Comparison of ENCODE assay signal across 25 cellular contexts in the genomic region with DNA sequence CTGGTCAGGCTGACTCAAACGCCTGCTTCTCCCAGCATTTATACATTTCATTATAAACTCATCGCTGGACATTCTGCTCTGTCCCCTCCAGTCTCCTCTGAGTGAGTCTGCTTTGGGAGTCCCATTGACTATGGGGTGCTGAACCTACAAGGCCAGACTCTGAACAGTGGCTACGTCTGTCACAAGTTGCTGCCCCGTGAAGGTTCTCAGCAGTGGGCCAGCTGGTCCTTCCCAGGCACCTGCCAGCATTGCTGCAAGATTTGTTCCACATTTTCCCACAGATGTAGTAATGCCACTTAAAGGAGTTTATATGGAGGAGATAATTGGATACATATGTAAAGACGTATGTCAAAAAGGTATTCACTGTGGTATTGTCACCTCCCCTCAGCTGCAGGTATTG.
DNase-seq lines count a peak whose midpoint lies in the region; ATAC-seq, FAIRE-seq and TF ChIP-seq lines count a peak whose summit lies in the region.
"Had no signal": no experiment of that assay in that cellular context is flagged by ENCODE, and none has a peak within 500 bp of the region (broad histone marks: within the 10 kb centered on the region; RNA-seq: fewer than 3 reads in every experiment).

No MANE protein-coding gene starts in this region.

- no peak for TF ChIP-seq EP300 in SK-N-SH (IDR thresholded peaks at IDR 0.05; ENCODE audit: borderline replicate concordance in 1 of 2, low read depth in 1 of 2, low read length in 1 of 2)
- TF ChIP-seq EP300 in HepG2 (IDR thresholded peaks at IDR 0.05; ENCODE audit: low read depth in 2 of 2, low read length in 2 of 2), result no peak
- TF ChIP-seq EP300 in HepG2 (CRISPR knock-in tag; IDR thresholded peaks at IDR 0.05; ENCODE audit: borderline replicate concordance), result no peak

- H3K4me1 ChIP-seq in SK-N-SH (ENCODE audit: control insufficient read depth in 1 of 2, insufficient read depth in 2 of 2, low read depth in 1 of 2, low read length in 1 of 2), result peaks cover 0 to 36% of the 10 kb centered on the region in 2 experiments; a peak in 2 of 4 replicates
- peaks cover 63% of the 10 kb centered on the region for H3K4me1 ChIP-seq in HepG2 (ENCODE audit: insufficient read depth, low read length)
- peaks cover 8% of the 10 kb centered on the region for H3K4me1 ChIP-seq in mesenchymal stem cell (ENCODE audit: control insufficient read depth, insufficient read depth, low read depth, low read length)

- H4K20me1 ChIP-seq in SK-N-SH (ENCODE audit: insufficient read depth), result no peaks in the 10 kb centered on the region
- no peaks in the 10 kb centered on the region for H4K20me1 ChIP-seq in HepG2 (ENCODE audit: insufficient read depth, low read length)
- H4K20me1 ChIP-seq: BLaER1 had no signal

- no peak overlapping the region for H4K91ac ChIP-seq in mesenchymal stem cell (ENCODE audit: low read length)

- intact Hi-C loops in HepG2 (cut with micrococcal nuclease; ENCODE audit: unreplicated experiment), result no loop called here

- no peak overlapping the region for H3K14ac ChIP-seq in mesenchymal stem cell (ENCODE audit: low read length in 2 of 2)

- CTCF ChIA-PET in SK-N-SH (lab: Yijun Ruan, JAX) (interaction anchor here (0.6 kb wide), 1 partner anchor 87 kb away, joined by 3 read pairs; no protein-coding TSS in a partner anchor), HepG2 (lab: Yijun Ruan, JAX; ENCODE audit: low intra/inter-chr PET ratio, low total read pairs) (no interaction called here)

- no peaks in the 10 kb centered on the region for H3K79me1 ChIP-seq in mesenchymal stem cell (replicated peaks; ENCODE audit: low read length, poor library complexity, severe bottlenecking)

- H2BK120ac ChIP-seq in mesenchymal stem cell (ENCODE audit: low read depth, low read length), result peak overlapping the region; percentile 39

- H3K27me3 ChIP-seq in SK-N-SH (ENCODE audit: insufficient read depth) (no peaks in the 10 kb centered on the region), HepG2 (ENCODE audit: control insufficient read depth in 1 of 2, insufficient read depth in 2 of 2, low read length in 2 of 2) (no peaks in the 10 kb centered on the region), mesenchymal stem cell (ENCODE audit: control insufficient read depth in 1 of 2, insufficient read depth in 1 of 2, low read length in 2 of 2) (no peaks in the 10 kb centered on the region)
- H3K27me3 ChIP-seq: BLaER1 had no signal

- no peak for FAIRE-seq in HepG2 (lab: Jason Lieb, UNC)
- FAIRE-seq: A204.1, GM12878, GM18507, H1 had no signal

- DNase-seq in SK-N-SH (no peak), HepG2 (ENCODE audit: low spot score) (no peak), mesenchymal stem cell (no peak), GM13976 (ENCODE audit: low spot score) (no peak)
- no peak for DNase-seq in stimulated activated effector memory CD8-positive, alpha-beta T cell treated with anti-CD3 and anti-CD28 coated beads, Interleukin-12 subunit alpha, Interleukin-12 subunit beta, amount 100 ng/mL, for 72 hours (ENCODE audit: low spot score in 2 of 2)
- DNase-seq in naive thymus-derived CD8-positive, alpha-beta T cell, result no peak
- DNase-seq: Caco-2; CD4-positive, CD25-positive, alpha-beta regulatory T cell; CD8-positive, alpha-beta T cell; DMS153; DND-41; GDM1; GM23248; H7; HCEC 1CT had no signal

- no peak overlapping the region for H3K23ac ChIP-seq in mesenchymal stem cell (ENCODE audit: low read length in 2 of 2)

- no peak for TF ChIP-seq RAD21 in SK-N-SH (IDR thresholded peaks at IDR 0.05; ENCODE audit: low read length)
- no peak for TF ChIP-seq RAD21 in HepG2 (CRISPR knock-in tag; IDR thresholded peaks at IDR 0.05)

- H3K9me3 ChIP-seq in SK-N-SH (no peaks in the 10 kb centered on the region), HepG2 (ENCODE audit: low read length) (no peaks in the 10 kb centered on the region), mesenchymal stem cell (ENCODE audit: control insufficient read depth, low read length) (no peaks in the 10 kb centered on the region)
- H3K9me3 ChIP-seq: BLaER1, Caco-2 had no signal

- peaks cover 0 to 16% (median 0%) of the 10 kb centered on the region in 5 donors for H3K27me3 Mint-ChIP-seq in naive thymus-derived CD8-positive, alpha-beta T cell

- POLR2A ChIA-PET in SK-N-SH (lab: Yijun Ruan, JAX), result no interaction called here
- POLR2A ChIA-PET in HepG2 (lab: Yijun Ruan, JAX), result interaction anchor here (0.6 to 1.1 kb wide), 2 partner anchors 13 to 39 kb away, joined by 3 read pairs; no protein-coding TSS in a partner anchor
- POLR2A ChIA-PET in naive thymus-derived CD8-positive, alpha-beta T cell (lab: Charles Lee), result no interaction called here

- TF ChIP-seq CTCF in SK-N-SH (IDR thresholded peaks at IDR 0.05) (no peak), HepG2 (CRISPR knock-in tag; IDR thresholded peaks at IDR 0.05) (no peak), GM13976 (IDR thresholded peaks at IDR 0.05; ENCODE audit: borderline replicate concordance, control extremely low read depth, extremely low read depth, insufficient read depth, missing control alignments) (no peak)

- H3K4me1 Mint-ChIP-seq in stimulated activated effector memory CD8-positive, alpha-beta T cell treated with anti-CD3 and anti-CD28 coated beads, Interleukin-12 subunit alpha, Interleukin-12 subunit beta, amount 100 ng/mL, for 72 hours, result peaks cover 18% of the 10 kb centered on the region
- peaks cover 2 to 9% (median 5%) of the 10 kb centered on the region in 4 donors for H3K4me1 Mint-ChIP-seq in naive thymus-derived CD8-positive, alpha-beta T cell

- peak overlapping the region in 1 of 2 experiments; percentile 96; a peak in 1 of 4 replicates for H3K27ac ChIP-seq in SK-N-SH (ENCODE audit: low read depth in 2 of 2, low read length in 1 of 2)
- H3K27ac ChIP-seq in HepG2 (ENCODE audit: extremely low read length, insufficient read depth, low read length), result no peak overlapping the region
- H3K27ac ChIP-seq in mesenchymal stem cell (ENCODE audit: low read length, poor library complexity, severe bottlenecking), result no peak overlapping the region
- H3K27ac ChIP-seq: 22Rv1, BLaER1, C4-2B, GM23248 had no signal

- peak overlapping the region in 1 of 2 experiments; percentile 30 for H3K18ac ChIP-seq in mesenchymal stem cell (ENCODE audit: low read depth in 1 of 2, low read length in 2 of 2)

- H3K4me2 ChIP-seq in SK-N-SH, result 0 out of 2 replicates have a peak overlapping the region, but pooled peaks have one; percentile 10
- peak overlapping the region; percentile 43 for H3K4me2 ChIP-seq in HepG2 (ENCODE audit: low read depth, low read length)
- no peak overlapping the region for H3K4me2 ChIP-seq in mesenchymal stem cell (ENCODE audit: low read length, poor library complexity, severe bottlenecking)
- H3K4me2 ChIP-seq: BLaER1 had no signal

- in situ Hi-C loops in HepG2 (cut with HindIII; ENCODE audit: extremely low pct_ligation_motif_present, low pct_unique_long_range_greater_than_20kb), result no loop called here
- in situ Hi-C loops in GM13976 (cut with MboI; ENCODE audit: low sequenced_read_pairs, unreplicated experiment), result no loop called here

- H3K36me3 ChIP-seq in SK-N-SH (replicated peaks in 1 of 2; ENCODE audit: control insufficient read depth in 1 of 2, insufficient read depth in 2 of 2, low read length in 1 of 2) (no peaks in the 10 kb centered on the region), HepG2 (replicated peaks in 1 of 2; ENCODE audit: control insufficient read depth in 1 of 2, insufficient read depth in 2 of 2, low read length in 2 of 2) (no peaks in the 10 kb centered on the region), mesenchymal stem cell (ENCODE audit: control insufficient read depth in 1 of 2, insufficient read depth in 2 of 2, low read depth in 1 of 2, low read length in 2 of 2) (no peaks in the 10 kb centered on the region)
- H3K36me3 ChIP-seq: BLaER1 had no signal

- H3K36me3 Mint-ChIP-seq in stimulated activated effector memory CD8-positive, alpha-beta T cell treated with anti-CD3 and anti-CD28 coated beads, Interleukin-12 subunit alpha, Interleukin-12 subunit beta, amount 100 ng/mL, for 72 hours, result no peaks in the 10 kb centered on the region
- peaks cover 0 to 1% (median 0%) of the 10 kb centered on the region in 3 donors for H3K36me3 Mint-ChIP-seq in naive thymus-derived CD8-positive, alpha-beta T cell
- H3K36me3 Mint-ChIP-seq: CD4-positive, CD25-positive, alpha-beta regulatory T cell; CD8-positive, alpha-beta T cell had no signal

- peaks cover 48% of the 10 kb centered on the region for H3F3A ChIP-seq in SK-N-SH (replicated peaks; ENCODE audit: insufficient read depth)

- H2AFZ ChIP-seq in SK-N-SH (ENCODE audit: low read depth), result no peak overlapping the region
- H2AFZ ChIP-seq in HepG2 (ENCODE audit: low read length), result no peak overlapping the region
- no peak overlapping the region for H2AFZ ChIP-seq in mesenchymal stem cell (ENCODE audit: low read depth, low read length)
- H2AFZ ChIP-seq: GM23248 had no signal

- no peak overlapping the region for H2BK12ac ChIP-seq in mesenchymal stem cell (ENCODE audit: low read length in 2 of 2)

- no peak for TF ChIP-seq POLR2A in HepG2 (IDR thresholded peaks at IDR 0.05; ENCODE audit: insufficient read depth in 1 of 2, low read depth in 2 of 2, low read length in 2 of 2)

- no peak overlapping the region for H3K4ac ChIP-seq in mesenchymal stem cell (ENCODE audit: low read depth in 1 of 2, low read length in 2 of 2)

- H3K9ac ChIP-seq in SK-N-SH (no peak overlapping the region), HepG2 (ENCODE audit: insufficient read depth, low read depth, low read length) (no peak overlapping the region), mesenchymal stem cell (ENCODE audit: low read length) (no peak overlapping the region)
- H3K9ac ChIP-seq: BLaER1, GM23248 had no signal

- no peak for ATAC-seq in SK-N-SH treated with all-trans-retinoic acid at 6 μM for 48 hours
- no peak for ATAC-seq in HepG2
- ATAC-seq in stimulated activated effector memory CD8-positive, alpha-beta T cell treated with anti-CD3 and anti-CD28 coated beads, Interleukin-12 subunit alpha, Interleukin-12 subunit beta, amount 100 ng/mL, for 72 hours, result no peak
- no peak for ATAC-seq in naive thymus-derived CD8-positive, alpha-beta T cell
- no peak for ATAC-seq in HG03095 (IDR thresholded peaks at IDR 0.05; ENCODE audit: unreplicated experiment)
- ATAC-seq: CD8-positive, alpha-beta T cell; GM12878 had no signal

- no TSS peak for BruUV-seq in HepG2 (replicated peaks; lab: Mats Ljungman, UMichigan)

- no peak overlapping the region for H2BK5ac ChIP-seq in mesenchymal stem cell (ENCODE audit: low read depth, low read length, poor library complexity, severe bottlenecking)

- peak overlapping the region; percentile 33 for H3K27ac Mint-ChIP-seq in stimulated activated effector memory CD8-positive, alpha-beta T cell treated with anti-CD3 and anti-CD28 coated beads, Interleukin-12 subunit alpha, Interleukin-12 subunit beta, amount 100 ng/mL, for 72 hours
- H3K27ac Mint-ChIP-seq in naive thymus-derived CD8-positive, alpha-beta T cell, result no peak overlapping the region
- H3K27ac Mint-ChIP-seq: B cell; CD4-positive, CD25-positive, alpha-beta regulatory T cell; CD8-positive, alpha-beta T cell had no signal

- no peak overlapping the region for H2AK5ac ChIP-seq in mesenchymal stem cell (ENCODE audit: low read length, severe bottlenecking)

- H3K4me3 Mint-ChIP-seq in stimulated activated effector memory CD8-positive, alpha-beta T cell treated with anti-CD3 and anti-CD28 coated beads, Interleukin-12 subunit alpha, Interleukin-12 subunit beta, amount 100 ng/mL, for 72 hours, result no peak overlapping the region
- no peak overlapping the region for H3K4me3 Mint-ChIP-seq in naive thymus-derived CD8-positive, alpha-beta T cell
- H3K4me3 Mint-ChIP-seq: B cell; CD4-positive, CD25-positive, alpha-beta regulatory T cell; CD8-positive, alpha-beta T cell had no signal

- no peak overlapping the region for H4K8ac ChIP-seq in mesenchymal stem cell (ENCODE audit: low read length)

- H3K9me2 ChIP-seq in SK-N-SH, result no peaks in the 10 kb centered on the region

- no peaks in the 10 kb centered on the region for H3K9me3 Mint-ChIP-seq in stimulated activated effector memory CD8-positive, alpha-beta T cell treated with anti-CD3 and anti-CD28 coated beads, Interleukin-12 subunit alpha, Interleukin-12 subunit beta, amount 100 ng/mL, for 72 hours
- no peaks in the 10 kb centered on the region for H3K9me3 Mint-ChIP-seq in naive thymus-derived CD8-positive, alpha-beta T cell
- H3K9me3 Mint-ChIP-seq: CD8-positive, alpha-beta T cell had no signal

- H3K79me2 ChIP-seq in SK-N-SH (ENCODE audit: insufficient read depth) (no peaks in the 10 kb centered on the region), HepG2 (ENCODE audit: insufficient read depth, low read length) (no peaks in the 10 kb centered on the region)

- 90% methylated on average over 5 of the region's 5 CpGs for WGBS in SK-N-SH (ENCODE audit: low lambda C conversion rate)
- 79% methylated on average over 5 of the region's 5 CpGs for WGBS in HepG2 (ENCODE audit: low lambda C conversion rate)
- 97% methylated on average over 5 of the region's 5 CpGs for WGBS in mesenchymal stem cell

- H3K4me3 ChIP-seq in SK-N-SH (ENCODE audit: low read depth in 2 of 2, low read length in 1 of 2), result no peak overlapping the region
- H3K4me3 ChIP-seq in HepG2 (replicated peaks in 1 of 3; ENCODE audit: insufficient read depth in 1 of 3, low read depth in 2 of 3, low read length in 3 of 3), result no peak overlapping the region
- no peak overlapping the region for H3K4me3 ChIP-seq in mesenchymal stem cell (ENCODE audit: insufficient read depth in 1 of 2, low read depth in 1 of 2, low read length in 2 of 2)
- H3K4me3 ChIP-seq: BLaER1, GM12878, GM23248 had no signal

- H2BK15ac ChIP-seq in mesenchymal stem cell (ENCODE audit: low read depth, poor library complexity, severe bottlenecking), result no peak overlapping the region
